8 cellular contexts compared by ENCODE assay signal in genomic region chr4:40316782-40317635, GRCh38. TPM values are rescaled to one million over a fixed set of nuclear protein-coding genes. Genes with fewer than 3 reads are reported as not detected.
DNase-seq lines count a peak whose midpoint lies in the region; ATAC-seq, FAIRE-seq and TF ChIP-seq lines count a peak whose summit lies in the region.

No MANE protein-coding gene starts in this region.

- DNase-seq in AG20443 (ENCODE audit: low spot score) (peak; percentile 72), fibroblast of the conjunctiva (ENCODE audit: low read depth) (peak; percentile 96), omental fat pad (ENCODE audit: low spot score) (no peak), urothelium cell line (ENCODE audit: low spot score) (peak; percentile 82), NCI-H1694 treated with DMSO at 0.1 percent for 48 hours (lab: John Stamatoyannopoulos, UW) (no peak)
- DNase-seq in activated T-cell treated with anti-CD3 and anti-CD28 coated beads, Interleukin-2, amount 50 U/mL, for 4 hours = peak; percentile 53

- no peak for FAIRE-seq in urothelium cell line (lab: Jason Lieb, UNC)

- ATAC-seq in GM19452 (IDR thresholded peaks at IDR 0.05; ENCODE audit: unreplicated experiment) = peak; percentile 50
- peak; percentile 70 to 71 for ATAC-seq in activated T-cell treated with anti-CD3 and anti-CD28 coated beads, Interleukin-2, amount 50 U/mL, for 4 hours
- peak; percentile 83 for ATAC-seq in omental fat pad (ENCODE audit: low FRiP score)

- H3K4me3 Mint-ChIP-seq in activated T-cell treated with anti-CD3 and anti-CD28 coated beads, Interleukin-2, amount 50 U/mL, for 4 hours = peak overlapping the region; percentile 83

- H3K36me3 Mint-ChIP-seq in activated T-cell treated with anti-CD3 and anti-CD28 coated beads, Interleukin-2, amount 50 U/mL, for 4 hours (ENCODE audit: insufficient read depth) = no peaks in the 10 kb centered on the region

- TF ChIP-seq CTCF in omental fat pad (IDR thresholded peaks at IDR 0.05) = peak in 2 of 3 donors; percentile 41 to 77

- H3K27me3 Mint-ChIP-seq in activated T-cell treated with anti-CD3 and anti-CD28 coated beads, Interleukin-2, amount 50 U/mL, for 4 hours (ENCODE audit: low read depth) = no peaks in the 10 kb centered on the region

- no peaks in the 10 kb centered on the region for H3K9me3 Mint-ChIP-seq in activated T-cell treated with anti-CD3 and anti-CD28 coated beads, Interleukin-2, amount 50 U/mL, for 4 hours

- TF ChIP-seq EP300 in Ishikawa (IDR thresholded peaks at IDR 0.05; ENCODE audit: borderline replicate concordance) = no peak

- H3K4me1 Mint-ChIP-seq in activated T-cell treated with anti-CD3 and anti-CD28 coated beads, Interleukin-2, amount 50 U/mL, for 4 hours (ENCODE audit: low read depth) = peaks cover 49% of the 10 kb centered on the region

- peak; percentile 70 for TF ChIP-seq RAD21 in Ishikawa (IDR thresholded peaks at IDR 0.05; ENCODE audit: low read depth)

TF ChIP-seq in Ishikawa, 13 proteins besides CTCF, POLR2A, EP300 and RAD21:
- TF ChIP-seq USF1 (IDR thresholded peaks at IDR 0.05) = no peak
- TF ChIP-seq MAX (IDR thresholded peaks at IDR 0.05) = peak; percentile 61
- no peak for TF ChIP-seq TCF12 (IDR thresholded peaks at IDR 0.05; ENCODE audit: low read depth)
- TF ChIP-seq CEBPB (IDR thresholded peaks at IDR 0.05) = peak; percentile 74
- TF ChIP-seq, protein P1, sequence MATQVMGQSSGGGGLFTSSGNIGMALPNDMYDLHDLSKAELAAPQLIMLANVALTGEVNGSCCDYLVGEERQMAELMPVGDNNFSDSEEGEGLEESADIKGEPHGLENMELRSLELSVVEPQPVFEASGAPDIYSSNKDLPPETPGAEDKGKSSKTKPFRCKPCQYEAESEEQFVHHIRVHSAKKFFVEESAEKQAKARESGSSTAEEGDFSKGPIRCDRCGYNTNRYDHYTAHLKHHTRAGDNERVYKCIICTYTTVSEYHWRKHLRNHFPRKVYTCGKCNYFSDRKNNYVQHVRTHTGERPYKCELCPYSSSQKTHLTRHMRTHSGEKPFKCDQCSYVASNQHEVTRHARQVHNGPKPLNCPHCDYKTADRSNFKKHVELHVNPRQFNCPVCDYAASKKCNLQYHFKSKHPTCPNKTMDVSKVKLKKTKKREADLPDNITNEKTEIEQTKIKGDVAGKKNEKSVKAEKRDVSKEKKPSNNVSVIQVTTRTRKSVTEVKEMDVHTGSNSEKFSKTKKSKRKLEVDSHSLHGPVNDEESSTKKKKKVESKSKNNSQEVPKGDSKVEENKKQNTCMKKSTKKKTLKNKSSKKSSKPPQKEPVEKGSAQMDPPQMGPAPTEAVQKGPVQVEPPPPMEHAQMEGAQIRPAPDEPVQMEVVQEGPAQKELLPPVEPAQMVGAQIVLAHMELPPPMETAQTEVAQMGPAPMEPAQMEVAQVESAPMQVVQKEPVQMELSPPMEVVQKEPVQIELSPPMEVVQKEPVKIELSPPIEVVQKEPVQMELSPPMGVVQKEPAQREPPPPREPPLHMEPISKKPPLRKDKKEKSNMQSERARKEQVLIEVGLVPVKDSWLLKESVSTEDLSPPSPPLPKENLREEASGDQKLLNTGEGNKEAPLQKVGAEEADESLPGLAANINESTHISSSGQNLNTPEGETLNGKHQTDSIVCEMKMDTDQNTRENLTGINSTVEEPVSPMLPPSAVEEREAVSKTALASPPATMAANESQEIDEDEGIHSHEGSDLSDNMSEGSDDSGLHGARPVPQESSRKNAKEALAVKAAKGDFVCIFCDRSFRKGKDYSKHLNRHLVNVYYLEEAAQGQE (IDR thresholded peaks at IDR 0.05; ENCODE audit: low read depth) = no peak

RNA-seq across cellular contexts. Expression of gene CHRNA9, which starts 18.1 kb away (rescaled TPM):
- not detected for total RNA-seq in activated T-cell treated with anti-CD3 and anti-CD28 coated beads, Interleukin-2, amount 50 U/mL, for 4 hours
- not detected for total RNA-seq in omental fat pad

Comparison
In these comparisons a context has a peak if more than half of its experiments do, and no peak if none do; other contexts are left out.
1. DNase-seq: peak in AG20443 (single experiment), activated T-cell treated with anti-CD3 and anti-CD28 coated beads, Interleukin-2, amount 50 U/mL, for 4 hours (single experiment), fibroblast of the conjunctiva (single experiment) and urothelium cell line (single experiment); none in omental fat pad (single experiment) and NCI-H1694 treated with DMSO at 0.1 percent for 48 hours (single experiment).
2. Peak in every context shown above with its lines, with median percentiles within 50 percentile points of each other: ATAC-seq.